In genomic region chr6:106801256-106801655, GRCh38 we compare ENCODE assay signal across 16 cellular contexts.
DNase-seq lines count a peak whose midpoint lies in the region; ATAC-seq, FAIRE-seq and TF ChIP-seq lines count a peak whose summit lies in the region.
"Had no signal": no experiment of that assay in that cellular context is flagged by ENCODE, and none has a peak within 500 bp of the region (broad histone marks: within the 10 kb centered on the region; RNA-seq: fewer than 3 reads in every experiment).

No MANE protein-coding gene starts in this region.

- H3K9me2 ChIP-seq in neural cell (ENCODE audit: insufficient read depth, low read length) = no peaks in the 10 kb centered on the region

- no peak overlapping the region for H2BK20ac ChIP-seq in H1 (ENCODE audit: low read length)

- no peak overlapping the region for H4K5ac ChIP-seq in H1 (ENCODE audit: insufficient read length, low read depth, low read length)

- H3K36me3 ChIP-seq in H1 (ENCODE audit: control insufficient read depth in 2 of 4, insufficient read depth in 4 of 4, low read length in 3 of 4) = no peaks in the 10 kb centered on the region
- H3K36me3 ChIP-seq in neural cell (ENCODE audit: insufficient read depth, low read length) = no peaks in the 10 kb centered on the region
- H3K36me3 ChIP-seq: BLaER1 had no signal

- POLR2A ChIA-PET in H1 (lab: Charles Lee; ENCODE audit: partially characterized antibody) = no interaction called here

- TF ChIP-seq POLR2A in H1 (IDR thresholded peaks at IDR 0.05; ENCODE audit: control extremely low read depth in 1 of 2, low read depth in 2 of 2, low read length in 2 of 2) = no peak

- H4K91ac ChIP-seq in H1 (replicated peaks; ENCODE audit: insufficient read length, low read length) = no peak overlapping the region

- no peak overlapping the region for H3K14ac ChIP-seq in H1 (ENCODE audit: insufficient read length)

- 90% methylated on average over 8 of the region's 8 CpGs; no CpG with 5 or more reads in 1 of the 2 experiments for WGBS in H1 (ENCODE audit: extremely low coverage in 1 of 2, insufficient coverage in 1 of 2, insufficient read length in 1 of 2, insufficient replicate concordance in 2 of 2, low coverage in 1 of 2, low lambda C conversion rate in 2 of 2, missing lambda C conversion rate in 1 of 2), 2 experiments

- no peak overlapping the region for H2BK120ac ChIP-seq in H1 (replicated peaks; ENCODE audit: low read depth, low read length)

- H3K23ac ChIP-seq in H1 (ENCODE audit: insufficient read length) = no peak overlapping the region

- no peak overlapping the region for H3K27ac Mint-ChIP-seq in activated CD8-positive, alpha-beta memory T cell treated with anti-CD3 and anti-CD28 coated beads, Interleukin-2, amount 10 ng/mL, durations not matched to agents 7 days and 5 days
- H3K27ac Mint-ChIP-seq: CD14-positive monocyte had no signal

- no peak overlapping the region for H2AK5ac ChIP-seq in H1 (ENCODE audit: low read depth, low read length)

- H3K4me2 ChIP-seq in H1 (ENCODE audit: insufficient read depth in 1 of 2, low read depth in 2 of 2, low read length in 2 of 2) = no peak overlapping the region
- no peak overlapping the region for H3K4me2 ChIP-seq in neural cell (ENCODE audit: low read length)

- H3K4me3 ChIP-seq in H1 (ENCODE audit: extremely low read depth in 1 of 4, insufficient read depth in 2 of 4, low read depth in 3 of 4, low read length in 4 of 4) = no peak overlapping the region
- peak overlapping the region; percentile 18 for H3K4me3 ChIP-seq in neural cell (ENCODE audit: low read length)
- H3K4me3 ChIP-seq: BLaER1 had no signal

- TF ChIP-seq RAD21 in H1 (IDR thresholded peaks at IDR 0.05 in 1 of 2, conservative IDR thresholded peaks at IDR 0.05 in 1 of 2; ENCODE audit: low read depth in 2 of 2, low read length in 2 of 2) (no peak), neural cell (conservative IDR thresholded peaks at IDR 0.05) (no peak)

- H3K27ac ChIP-seq in H1 (ENCODE audit: low read depth, low read length) (no peak overlapping the region), neural cell (ENCODE audit: low read length) (no peak overlapping the region)
- H3K27ac ChIP-seq: BLaER1 had no signal

- no peak for ATAC-seq in SK-N-SH treated with all-trans-retinoic acid at 6 μM for 48 hours
- ATAC-seq in activated CD8-positive, alpha-beta memory T cell treated with anti-CD3 and anti-CD28 coated beads, Interleukin-2, amount 10 ng/mL, durations not matched to agents 7 days and 5 days = no peak

- H3K36me3 Mint-ChIP-seq in activated CD8-positive, alpha-beta memory T cell treated with anti-CD3 and anti-CD28 coated beads, Interleukin-2, amount 10 ng/mL, durations not matched to agents 7 days and 5 days = no peaks in the 10 kb centered on the region
- H3K36me3 Mint-ChIP-seq: CD14-positive monocyte; CD4-positive, alpha-beta memory T cell had no signal

- H2BK15ac ChIP-seq in H1 (ENCODE audit: low read length) = no peak overlapping the region

- no peak overlapping the region for H3K18ac ChIP-seq in H1 (ENCODE audit: extremely low read depth, low read length)

- H2BK12ac ChIP-seq in H1 (ENCODE audit: low read depth, low read length) = peak overlapping the region; percentile 21; the same call in 1 of the 2 replicates

- H3K9me3 Mint-ChIP-seq in activated CD8-positive, alpha-beta memory T cell treated with anti-CD3 and anti-CD28 coated beads, Interleukin-2, amount 10 ng/mL, durations not matched to agents 7 days and 5 days (ENCODE audit: low read depth) = no peaks in the 10 kb centered on the region
- H3K9me3 Mint-ChIP-seq: CD4-positive, alpha-beta memory T cell had no signal

- no peak for FAIRE-seq in H1 (lab: Jason Lieb, UNC)

- H3K27me3 ChIP-seq in H1 (replicated peaks in 1 of 4; ENCODE audit: control insufficient read depth in 3 of 4, extremely low read depth in 1 of 4, insufficient read depth in 3 of 4, low read length in 3 of 4) (no peaks in the 10 kb centered on the region), neural cell (ENCODE audit: insufficient read depth, low read depth, low read length) (no peaks in the 10 kb centered on the region)

- no peaks in the 10 kb centered on the region for H3K23me2 ChIP-seq in H1 (ENCODE audit: low read depth, low read length)

- H3K9me3 ChIP-seq in H1 (ENCODE audit: insufficient read depth in 2 of 2, low read depth in 1 of 2, low read length in 1 of 2) (peaks cover 2 to 8% of the 10 kb centered on the region in 2 experiments; a peak in 2 of 4 replicates), neural cell (ENCODE audit: low read length) (no peaks in the 10 kb centered on the region)

- H3F3A ChIP-seq in neural cell (ENCODE audit: insufficient read depth, low read length, poor library complexity, severe bottlenecking) = no peaks in the 10 kb centered on the region

- no peaks in the 10 kb centered on the region for H3K79me1 ChIP-seq in H1 (ENCODE audit: low read depth, low read length)

- no peak for TF ChIP-seq CTCF in H1 (IDR thresholded peaks at IDR 0.05; ENCODE audit: control extremely low read depth in 1 of 3, insufficient read depth in 1 of 3, low read depth in 1 of 3, low read length in 3 of 3)
- no peak for TF ChIP-seq CTCF in neural cell (IDR thresholded peaks at IDR 0.05; ENCODE audit: poor library complexity, severe bottlenecking)

- H3K79me2 ChIP-seq in H1 (ENCODE audit: control insufficient read depth in 1 of 2, insufficient read depth in 2 of 2, low read length in 2 of 2) (no peaks in the 10 kb centered on the region), neural cell (replicated peaks; ENCODE audit: insufficient read depth, low read length) (no peaks in the 10 kb centered on the region)

- no peak overlapping the region for H3K4ac ChIP-seq in H1 (replicated peaks; ENCODE audit: insufficient read length, low read depth, low read length)

- no peak overlapping the region for H3K4me3 Mint-ChIP-seq in activated CD8-positive, alpha-beta memory T cell treated with anti-CD3 and anti-CD28 coated beads, Interleukin-2, amount 10 ng/mL, durations not matched to agents 7 days and 5 days
- H3K4me3 Mint-ChIP-seq: CD14-positive monocyte; CD4-positive, alpha-beta memory T cell had no signal

- CTCF ChIA-PET in H1 (lab: Charles Lee; ENCODE audit: partially characterized antibody) = no interaction called here
- CTCF ChIA-PET in activated CD8-positive, alpha-beta memory T cell treated with anti-CD3 and anti-CD28 coated beads, Interleukin-2, amount 10 ng/mL, durations not matched to agents 7 days and 5 days (lab: Charles Lee) = no interaction called here

- DNase-seq in Ammon's horn (ENCODE audit: low spot score) = peak; percentile 5
- DNase-seq in H1 (ENCODE audit: low read depth in 1 of 2, low spot score in 2 of 2) = no peak
- DNase-seq in NCI-H510A treated with DMSO at 0.1 percent for 48 hours (lab: John Stamatoyannopoulos, UW) = no peak
- DNase-seq in AML-193 (lab: John Stamatoyannopoulos, UW) = no peak
- no peak for DNase-seq in activated CD8-positive, alpha-beta memory T cell treated with anti-CD3 and anti-CD28 coated beads, Interleukin-2, amount 10 ng/mL, durations not matched to agents 7 days and 5 days
- DNase-seq: 8988T; Calu3; CD4-positive, alpha-beta memory T cell; DMS79 treated with DMSO at 0.1 percent for 48 hours; GF-D8; GOT3; H9 had no signal

- TF ChIP-seq EP300 in H1 (IDR thresholded peaks at IDR 0.05; ENCODE audit: borderline replicate concordance in 1 of 2, low read depth in 2 of 2, low read length in 2 of 2) (no peak), neural cell (conservative IDR thresholded peaks at IDR 0.05; ENCODE audit: poor library complexity, severe bottlenecking) (no peak)

- H2AFZ ChIP-seq in H1 (ENCODE audit: low read length) (no peak overlapping the region), neural cell (ENCODE audit: low read depth, low read length) (peak overlapping the region; percentile 33)

- no peak overlapping the region for H4K8ac ChIP-seq in H1 (ENCODE audit: extremely low read depth, insufficient read depth, low read length)

- H3K27me3 Mint-ChIP-seq in activated CD8-positive, alpha-beta memory T cell treated with anti-CD3 and anti-CD28 coated beads, Interleukin-2, amount 10 ng/mL, durations not matched to agents 7 days and 5 days = peaks cover 34% of the 10 kb centered on the region

- no peaks in the 10 kb centered on the region for H4K20me1 ChIP-seq in H1 (replicated peaks in 1 of 2; ENCODE audit: control insufficient read depth in 1 of 2, insufficient read depth in 2 of 2, low read length in 2 of 2)
- H4K20me1 ChIP-seq in neural cell (ENCODE audit: insufficient read depth) = no peaks in the 10 kb centered on the region
- H4K20me1 ChIP-seq: BLaER1 had no signal

- H3K56ac ChIP-seq in H1 (replicated peaks; ENCODE audit: insufficient read length, low read depth, low read length) = no peak overlapping the region

- H2BK5ac ChIP-seq in H1 (ENCODE audit: low read depth, low read length) = peak overlapping the region; percentile 13; the same call in 1 of the 2 replicates

- peaks cover 7% of the 10 kb centered on the region for H3K4me1 Mint-ChIP-seq in activated CD8-positive, alpha-beta memory T cell treated with anti-CD3 and anti-CD28 coated beads, Interleukin-2, amount 10 ng/mL, durations not matched to agents 7 days and 5 days
- H3K4me1 Mint-ChIP-seq: CD14-positive monocyte had no signal

- H3K9ac ChIP-seq in H1 (replicated peaks in 1 of 4; ENCODE audit: extremely low read depth in 1 of 4, low read depth in 3 of 4, low read length in 3 of 4) (no peak overlapping the region), neural cell (ENCODE audit: low read length) (no peak overlapping the region)
- H3K9ac ChIP-seq: BLaER1 had no signal

- peaks cover 5 to 17% (median 12%) of the 10 kb centered on the region in 4 experiments; a peak in 6 of 7 replicates for H3K4me1 ChIP-seq in H1 (replicated peaks in 1 of 4; ENCODE audit: control insufficient read depth in 3 of 4, insufficient read depth in 4 of 4, low read length in 3 of 4)

TF ChIP-seq in neural cell, 6 proteins besides CTCF, POLR2A, EP300 and RAD21 (continues in another document):
- TF ChIP-seq MXI1 (conservative IDR thresholded peaks at IDR 0.05; ENCODE audit: poor library complexity, severe bottlenecking) (no peak), EZH2 (IDR thresholded peaks at IDR 0.05; ENCODE audit: borderline replicate concordance, insufficient read depth, low read length, poor library complexity, severe bottlenecking) (no peak), POLR2AphosphoS5 (IDR thresholded peaks at IDR 0.05) (no peak)

TF ChIP-seq in SK-N-SH treated with all-trans-retinoic acid at 6 μM for 48 hours, 23 proteins besides CTCF, POLR2A, EP300 and RAD21 (continues in another document):
- TF ChIP-seq ZC3H10 (CRISPR knock-in tag; IDR thresholded peaks at IDR 0.05) = no peak
- TF ChIP-seq ZFP3 (CRISPR knock-in tag; IDR thresholded peaks at IDR 0.05) = no peak
- no peak for TF ChIP-seq CREB5 (CRISPR knock-in tag; IDR thresholded peaks at IDR 0.05; ENCODE audit: low read depth)
